ENCODE assay signal across 22 cellular contexts in the genomic region with DNA sequence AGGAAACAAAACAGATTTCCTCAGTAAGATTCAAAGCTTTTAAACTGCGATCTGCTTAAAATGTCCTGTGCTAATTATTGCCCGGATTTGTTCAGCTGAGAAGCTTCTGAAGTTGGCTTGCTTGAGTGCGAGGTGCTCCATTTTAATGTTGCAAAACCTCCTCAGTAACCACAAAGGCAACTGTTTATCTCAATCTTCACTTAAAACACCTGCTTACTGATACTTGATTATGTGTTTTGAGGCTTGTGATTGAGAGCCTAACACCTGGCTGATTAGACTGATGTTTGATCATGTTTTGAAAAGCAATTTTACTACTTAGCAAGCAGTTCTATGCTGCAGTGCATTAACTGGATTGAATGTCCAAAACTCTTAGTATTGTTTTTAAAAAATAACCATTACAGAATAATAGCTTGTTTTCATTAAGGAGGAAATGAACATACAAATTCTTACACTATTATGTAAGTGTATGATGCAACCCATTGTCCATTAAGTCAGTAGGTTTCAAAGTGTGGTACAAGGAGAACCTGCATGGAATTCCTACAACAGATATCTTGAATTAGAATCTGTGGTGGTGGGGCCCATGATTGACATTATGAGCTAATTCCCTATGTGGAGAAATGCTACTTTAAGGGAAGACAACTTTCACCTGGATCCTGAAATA.
"Had no signal": no experiment of that assay in that cellular context is flagged by ENCODE, and none has a peak within 500 bp of the region (broad histone marks: within the 10 kb centered on the region; RNA-seq: fewer than 3 reads in every experiment).

No MANE protein-coding gene starts in this region.

- H3K36me3 ChIP-seq: cardiac muscle cell, esophagus muscularis mucosa, left ventricle myocardium inferior, right atrium auricular region, tibial nerve, uterus, WERI-Rb-1 had no signal

- H3K27ac Mint-ChIP-seq: activated CD4-positive, alpha-beta memory T cell treated with anti-CD3 and anti-CD28 coated beads for 36 hours; activated CD8-positive, alpha-beta memory T cell treated with anti-CD3 and anti-CD28 coated beads, Interleukin-2, amount 10 ng/mL, durations not matched to agents 7 days and 5 days; activated naive CD4-positive, alpha-beta T cell treated with anti-CD3 and anti-CD28 coated beads, Interleukin-2, amount 10 ng/mL, durations not matched to agents 7 days and 5 days; memory B cell; natural killer cell had no signal

- DNase-seq: activated CD4-positive, alpha-beta memory T cell treated with anti-CD3 and anti-CD28 coated beads for 36 hours; activated CD8-positive, alpha-beta memory T cell treated with anti-CD3 and anti-CD28 coated beads, Interleukin-2, amount 10 ng/mL, durations not matched to agents 7 days and 5 days; activated naive CD4-positive, alpha-beta T cell treated with anti-CD3 and anti-CD28 coated beads, Interleukin-2, amount 10 ng/mL, durations not matched to agents 7 days and 5 days; activated T-cell treated with anti-CD3 and anti-CD28 coated beads, Interleukin-2, amount 50 U/mL, for 1 hour; dorsolateral prefrontal cortex; foreskin keratinocyte; glutamatergic neuron; hypothalamus; kidney; left ventricle myocardium inferior; natural killer cell; stimulated activated CD4-positive, alpha-beta T cell treated with anti-CD3 and anti-CD28 coated beads, Interleukin-15, amount 100 ng/mL, for 24 hours; stimulated activated CD4-positive, alpha-beta T cell treated with anti-CD3 and anti-CD28 coated beads, Interleukin-4, amount 100 ng/mL, for 24 hours; stimulated activated naive CD4-positive, alpha-beta T cell treated with Interleukin-2 at 50 U/mL for 16 hours; substantia nigra; uterus; WERI-Rb-1 had no signal

- H3K4me1 Mint-ChIP-seq: activated naive CD4-positive, alpha-beta T cell treated with anti-CD3 and anti-CD28 coated beads, Interleukin-2, amount 10 ng/mL, durations not matched to agents 7 days and 5 days had no signal

- H3K27me3 ChIP-seq: cardiac muscle cell, dorsolateral prefrontal cortex, esophagus muscularis mucosa, foreskin keratinocyte, right atrium auricular region, tibial nerve, uterus had no signal

- H3K4me1 ChIP-seq: esophagus muscularis mucosa, foreskin keratinocyte, left ventricle myocardium inferior, right atrium auricular region, tibial nerve, uterus had no signal

- ATAC-seq: activated CD8-positive, alpha-beta memory T cell treated with anti-CD3 and anti-CD28 coated beads, Interleukin-2, amount 10 ng/mL, durations not matched to agents 7 days and 5 days; foreskin keratinocyte; natural killer cell had no signal

- H3K4me3 Mint-ChIP-seq: activated CD4-positive, alpha-beta memory T cell treated with anti-CD3 and anti-CD28 coated beads for 36 hours; activated CD8-positive, alpha-beta memory T cell treated with anti-CD3 and anti-CD28 coated beads, Interleukin-2, amount 10 ng/mL, durations not matched to agents 7 days and 5 days; activated naive CD4-positive, alpha-beta T cell treated with anti-CD3 and anti-CD28 coated beads, Interleukin-2, amount 10 ng/mL, durations not matched to agents 7 days and 5 days; memory B cell; natural killer cell had no signal

- H3K36me3 Mint-ChIP-seq: activated CD4-positive, alpha-beta memory T cell treated with anti-CD3 and anti-CD28 coated beads for 36 hours; activated CD8-positive, alpha-beta memory T cell treated with anti-CD3 and anti-CD28 coated beads, Interleukin-2, amount 10 ng/mL, durations not matched to agents 7 days and 5 days; activated naive CD4-positive, alpha-beta T cell treated with anti-CD3 and anti-CD28 coated beads, Interleukin-2, amount 10 ng/mL, durations not matched to agents 7 days and 5 days; memory B cell; natural killer cell had no signal

- H3K27ac ChIP-seq: cardiac muscle cell, dorsolateral prefrontal cortex, esophagus muscularis mucosa, foreskin keratinocyte, left ventricle myocardium inferior, right atrium auricular region, tibial nerve, uterus, WERI-Rb-1 had no signal

- H3K4me3 ChIP-seq: cardiac muscle cell, dorsolateral prefrontal cortex, esophagus muscularis mucosa, left ventricle myocardium inferior, right atrium auricular region, tibial nerve, uterus had no signal

- H3K9me3 ChIP-seq: esophagus muscularis mucosa, left ventricle myocardium inferior, right atrium auricular region, tibial nerve, uterus had no signal

- H3K9me3 Mint-ChIP-seq: activated CD4-positive, alpha-beta memory T cell treated with anti-CD3 and anti-CD28 coated beads for 36 hours; activated naive CD4-positive, alpha-beta T cell treated with anti-CD3 and anti-CD28 coated beads, Interleukin-2, amount 10 ng/mL, durations not matched to agents 7 days and 5 days; memory B cell; natural killer cell had no signal
